In the genomic region with DNA sequence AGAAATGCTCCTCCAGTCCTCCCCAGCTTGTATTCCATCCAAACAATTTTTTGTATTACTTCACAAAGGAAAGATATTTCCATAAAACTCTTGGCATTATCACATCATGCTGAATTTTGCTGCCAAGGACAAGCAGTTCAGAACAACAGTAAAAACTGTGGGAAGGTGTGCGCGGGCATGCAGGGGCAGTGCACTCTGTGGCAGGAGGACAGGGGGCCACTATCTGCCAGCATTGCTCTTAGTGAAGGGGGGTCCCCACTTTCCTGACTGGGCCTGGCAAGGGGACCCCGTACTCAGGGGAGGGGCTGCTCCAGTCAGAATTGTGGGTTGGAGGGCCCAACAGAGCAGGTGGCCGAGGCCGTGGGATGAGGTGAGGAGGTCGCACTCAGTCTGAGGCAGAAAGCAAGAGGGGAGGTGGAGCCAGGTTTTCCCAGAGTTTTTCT, we compare ENCODE assay signal across 26 cellular contexts. TPM values are rescaled to one million over a fixed set of nuclear protein-coding genes. Genes with fewer than 3 reads are reported as not detected.
DNase-seq lines count a peak whose midpoint lies in the region; ATAC-seq, FAIRE-seq and TF ChIP-seq lines count a peak whose summit lies in the region.
"Had no signal": no experiment of that assay in that cellular context is flagged by ENCODE, and none has a peak within 500 bp of the region (broad histone marks: within the 10 kb centered on the region; RNA-seq: fewer than 3 reads in every experiment).

No MANE protein-coding gene starts in this region.

- peaks cover 24% of the 10 kb centered on the region for H3K36me3 Mint-ChIP-seq in nephron (ENCODE audit: low read depth)
- H3K36me3 Mint-ChIP-seq: stimulated activated effector memory CD8-positive, alpha-beta T cell treated with anti-CD3 and anti-CD28 coated beads, Interleukin-12 subunit alpha, Interleukin-12 subunit beta, amount 100 ng/mL, for 72 hours had no signal

- CTCF ChIA-PET in RWPE1 (lab: Yijun Ruan, JAX), result interaction anchor here (0.6 to 0.8 kb wide), 2 partner anchors 50 to 119 kb away, joined by 3 to 4 read pairs; no protein-coding TSS in a partner anchor

- H3K4me3 Mint-ChIP-seq in nephron, result no peak overlapping the region
- H3K4me3 Mint-ChIP-seq: activated CD8-positive, alpha-beta T cell treated with anti-CD3 and anti-CD28 coated beads for 36 hours; activated naive CD4-positive, alpha-beta T cell treated with anti-CD3 and anti-CD28 coated beads for 36 hours; stimulated activated effector memory CD8-positive, alpha-beta T cell treated with anti-CD3 and anti-CD28 coated beads, Interleukin-12 subunit alpha, Interleukin-12 subunit beta, amount 100 ng/mL, for 72 hours had no signal

- no peak for ATAC-seq in GM18868 (IDR thresholded peaks at IDR 0.05; ENCODE audit: unreplicated experiment)
- ATAC-seq: activated CD8-positive, alpha-beta T cell treated with anti-CD3 and anti-CD28 coated beads for 36 hours; left colon; stimulated activated effector memory CD8-positive, alpha-beta T cell treated with anti-CD3 and anti-CD28 coated beads, Interleukin-12 subunit alpha, Interleukin-12 subunit beta, amount 100 ng/mL, for 72 hours had no signal

- H3K27ac ChIP-seq in RWPE1 (peak overlapping the region; percentile 36), substantia nigra (ENCODE audit: low read depth, low read length, poor library complexity, severe bottlenecking) (peak overlapping the region; percentile 73)
- H3K27ac ChIP-seq: BLaER1, neutrophil, SK-N-MC had no signal

- H3K4me1 Mint-ChIP-seq in nephron, result peaks cover 36% of the 10 kb centered on the region

- H3K9me3 Mint-ChIP-seq in nephron, result no peaks in the 10 kb centered on the region
- H3K9me3 Mint-ChIP-seq: activated CD8-positive, alpha-beta T cell treated with anti-CD3 and anti-CD28 coated beads for 36 hours; activated naive CD4-positive, alpha-beta T cell treated with anti-CD3 and anti-CD28 coated beads for 36 hours; stimulated activated effector memory CD8-positive, alpha-beta T cell treated with anti-CD3 and anti-CD28 coated beads, Interleukin-12 subunit alpha, Interleukin-12 subunit beta, amount 100 ng/mL, for 72 hours had no signal

- H3K27me3 Mint-ChIP-seq in nephron (ENCODE audit: low read depth), result peaks cover 3% of the 10 kb centered on the region
- H3K27me3 Mint-ChIP-seq: activated CD8-positive, alpha-beta T cell treated with anti-CD3 and anti-CD28 coated beads for 36 hours had no signal

- POLR2A ChIA-PET in RWPE1 (lab: Yijun Ruan, JAX; ENCODE audit: low non-redundant PET), result no interaction called here

- no peak for TF ChIP-seq CTCF in RWPE1 (conservative IDR thresholded peaks at IDR 0.05; ENCODE audit: low read depth)
- TF ChIP-seq CTCF in nephron (IDR thresholded peaks at IDR 0.05; ENCODE audit: unreplicated experiment in 3 of 3), result no peak

- intact Hi-C loops in cardiac septum (cut with DNase I), result no loop called here

- H3K27ac Mint-ChIP-seq in nephron, result peak overlapping the region in 2 of 3 experiments; percentile 80 to 88
- H3K27ac Mint-ChIP-seq: activated CD8-positive, alpha-beta T cell treated with anti-CD3 and anti-CD28 coated beads for 36 hours; activated naive CD4-positive, alpha-beta T cell treated with anti-CD3 and anti-CD28 coated beads for 36 hours; stimulated activated effector memory CD8-positive, alpha-beta T cell treated with anti-CD3 and anti-CD28 coated beads, Interleukin-12 subunit alpha, Interleukin-12 subunit beta, amount 100 ng/mL, for 72 hours had no signal

- no peak for FAIRE-seq in urothelium cell line (lab: Jason Lieb, UNC)
- FAIRE-seq: GM18507, RCC 7860 had no signal

- DNase-seq in RWPE1 (ENCODE audit: low spot score), result no peak
- peak; percentile 58 for DNase-seq in cardiac septum (ENCODE audit: low spot score)
- DNase-seq in substantia nigra (lab: John Stamatoyannopoulos, UW), result no peak
- DNase-seq in NCI-H345 (lab: John Stamatoyannopoulos, UW), result no peak
- DNase-seq in urothelium cell line (ENCODE audit: low spot score), result no peak
- no peak for DNase-seq in HuH-7.5 (ENCODE audit: low spot score)
- DNase-seq: activated CD8-positive, alpha-beta T cell treated with anti-CD3 and anti-CD28 coated beads for 36 hours; activated naive CD4-positive, alpha-beta T cell treated with anti-CD3 and anti-CD28 coated beads for 36 hours; activated T-cell treated with anti-CD3 and anti-CD28 coated beads, Interleukin-2, amount 50 U/mL, for 1 hour; aorta; cerebellar nuclear complex; effector CD8-positive, alpha-beta T cell; glutamatergic neuron; left colon; NCI-H1105 treated with DMSO at 0.1 percent for 48 hours; NCI-H2081; NCI-H510A had no signal

RNA-seq across cellular contexts. Expression of a gene that starts 32.8 kb away (rescaled TPM):
- 41.4 TPM for total RNA-seq in cardiac septum
- total RNA-seq: activated CD8-positive, alpha-beta T cell treated with anti-CD3 and anti-CD28 coated beads for 36 hours; activated naive CD4-positive, alpha-beta T cell treated with anti-CD3 and anti-CD28 coated beads for 36 hours; T-helper 2 cell treated with Interferon-gamma antibody and Interleukin-4, amounts not matched to agents 100 ng/mL and 5 ng/mL, for 36 hours had no signal
